ENCODE assay signal across 1 cellular context in the genomic region with DNA sequence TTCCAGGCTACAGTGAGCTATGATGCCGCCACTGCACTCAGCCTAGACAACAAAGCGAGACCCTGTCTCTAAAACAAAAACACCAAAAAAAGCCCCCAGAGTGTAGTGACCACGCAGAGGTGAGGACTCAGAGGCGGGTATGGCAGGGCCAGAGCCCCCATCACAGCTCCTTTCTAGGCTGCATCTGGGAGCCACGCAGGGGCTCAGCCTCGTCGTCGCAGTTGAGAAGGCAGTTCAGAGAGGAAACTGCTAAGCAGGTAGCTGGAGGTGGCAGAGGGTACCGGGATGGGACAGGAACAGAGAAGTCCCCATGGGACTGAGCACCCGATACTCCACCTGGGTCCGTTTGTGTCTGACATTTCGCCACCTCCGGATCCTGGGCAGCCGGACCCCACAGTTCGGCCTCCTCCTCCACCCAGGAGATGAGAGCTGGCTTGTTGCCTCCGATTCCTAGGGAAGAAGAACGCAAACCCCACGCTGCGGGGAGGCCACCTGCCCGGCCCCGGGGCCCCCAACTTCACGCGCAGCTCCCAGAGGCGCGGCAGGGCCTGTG.
TF ChIP-seq lines count a peak whose summit lies in the region.

No MANE protein-coding gene starts in this region.

TF ChIP-seq in HepG2, 621 proteins besides CTCF, POLR2A, EP300 and RAD21 (continues in another document):
- TF ChIP-seq, protein P1, sequence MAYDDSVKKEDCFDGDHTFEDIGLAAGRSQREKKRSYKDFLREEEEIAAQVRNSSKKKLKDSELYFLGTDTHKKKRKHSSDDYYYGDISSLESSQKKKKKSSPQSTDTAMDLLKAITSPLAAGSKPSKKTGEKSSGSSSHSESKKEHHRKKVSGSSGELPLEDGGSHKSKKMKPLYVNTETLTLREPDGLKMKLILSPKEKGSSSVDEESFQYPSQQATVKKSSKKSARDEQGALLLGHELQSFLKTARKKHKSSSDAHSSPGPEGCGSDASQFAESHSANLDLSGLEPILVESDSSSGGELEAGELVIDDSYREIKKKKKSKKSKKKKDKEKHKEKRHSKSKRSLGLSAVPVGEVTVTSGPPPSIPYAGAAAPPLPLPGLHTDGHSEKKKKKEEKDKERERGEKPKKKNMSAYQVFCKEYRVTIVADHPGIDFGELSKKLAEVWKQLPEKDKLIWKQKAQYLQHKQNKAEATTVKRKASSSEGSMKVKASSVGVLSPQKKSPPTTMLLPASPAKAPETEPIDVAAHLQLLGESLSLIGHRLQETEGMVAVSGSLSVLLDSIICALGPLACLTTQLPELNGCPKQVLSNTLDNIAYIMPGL (CRISPR knock-in tag; IDR thresholded peaks at IDR 0.05; ENCODE audit: borderline replicate concordance in 1 of 2, low read depth in 1 of 2) = peak in 1 of 2 experiments; percentile 5; a peak in 1 of 4 replicates
- TF ChIP-seq ZNF776 (CRISPR knock-in tag; IDR thresholded peaks at IDR 0.05) (no peak), BATF2 (CRISPR knock-in tag; IDR thresholded peaks at IDR 0.05) (0 out of 2 replicates have a peak, but pooled peaks have one; percentile 21), ZNF44 (CRISPR knock-in tag; IDR thresholded peaks at IDR 0.05) (no peak), ZNF607 (CRISPR knock-in tag; IDR thresholded peaks at IDR 0.05; ENCODE audit: borderline replicate concordance) (peak; percentile 11; the same call in 1 of the 2 replicates), ZNF570 (CRISPR knock-in tag; IDR thresholded peaks at IDR 0.05; ENCODE audit: borderline replicate concordance) (no peak), ZNF792 (CRISPR knock-in tag; IDR thresholded peaks at IDR 0.05) (peak; percentile 43; the same call in 1 of the 2 replicates), TOPORS (CRISPR knock-in tag; IDR thresholded peaks at IDR 0.05) (no peak), IRF2 (CRISPR knock-in tag; IDR thresholded peaks at IDR 0.05) (0 out of 2 replicates have a peak, but pooled peaks have one; percentile 14), AKAP8 (CRISPR knock-in tag; IDR thresholded peaks at IDR 0.05) (no peak), SATB2 (CRISPR knock-in tag; IDR thresholded peaks at IDR 0.05) (no peak), SKI (IDR thresholded peaks at IDR 0.05; ENCODE audit: partially characterized antibody) (peak; percentile 23), SNAPC5 (CRISPR knock-in tag; IDR thresholded peaks at IDR 0.05; ENCODE audit: borderline replicate concordance) (no peak), CBFB (CRISPR knock-in tag; IDR thresholded peaks at IDR 0.05) (no peak), ZNF333 (CRISPR knock-in tag; IDR thresholded peaks at IDR 0.05; ENCODE audit: borderline replicate concordance) (no peak; the same call in 1 of the 2 replicates), KLF12 (CRISPR knock-in tag; IDR thresholded peaks at IDR 0.05; ENCODE audit: borderline replicate concordance) (no peak), PAXIP1 (CRISPR knock-in tag; conservative IDR thresholded peaks at IDR 0.05) (no peak), CC2D1A (CRISPR knock-in tag; IDR thresholded peaks at IDR 0.05) (no peak), GFI1 (CRISPR knock-in tag; IDR thresholded peaks at IDR 0.05; ENCODE audit: borderline replicate concordance) (no peak), BORCS8-MEF2B (CRISPR knock-in tag; IDR thresholded peaks at IDR 0.05) (peak; percentile 36; the same call in 1 of the 2 replicates), HHEX (CRISPR knock-in tag; IDR thresholded peaks at IDR 0.05) (no peak), ZNF737 (CRISPR knock-in tag; IDR thresholded peaks at IDR 0.05; ENCODE audit: borderline replicate concordance) (no peak), ZNF557 (CRISPR knock-in tag; IDR thresholded peaks at IDR 0.05) (no peak), ZFP36L1 (CRISPR knock-in tag; IDR thresholded peaks at IDR 0.05) (no peak)
- TF ChIP-seq, protein P2, sequence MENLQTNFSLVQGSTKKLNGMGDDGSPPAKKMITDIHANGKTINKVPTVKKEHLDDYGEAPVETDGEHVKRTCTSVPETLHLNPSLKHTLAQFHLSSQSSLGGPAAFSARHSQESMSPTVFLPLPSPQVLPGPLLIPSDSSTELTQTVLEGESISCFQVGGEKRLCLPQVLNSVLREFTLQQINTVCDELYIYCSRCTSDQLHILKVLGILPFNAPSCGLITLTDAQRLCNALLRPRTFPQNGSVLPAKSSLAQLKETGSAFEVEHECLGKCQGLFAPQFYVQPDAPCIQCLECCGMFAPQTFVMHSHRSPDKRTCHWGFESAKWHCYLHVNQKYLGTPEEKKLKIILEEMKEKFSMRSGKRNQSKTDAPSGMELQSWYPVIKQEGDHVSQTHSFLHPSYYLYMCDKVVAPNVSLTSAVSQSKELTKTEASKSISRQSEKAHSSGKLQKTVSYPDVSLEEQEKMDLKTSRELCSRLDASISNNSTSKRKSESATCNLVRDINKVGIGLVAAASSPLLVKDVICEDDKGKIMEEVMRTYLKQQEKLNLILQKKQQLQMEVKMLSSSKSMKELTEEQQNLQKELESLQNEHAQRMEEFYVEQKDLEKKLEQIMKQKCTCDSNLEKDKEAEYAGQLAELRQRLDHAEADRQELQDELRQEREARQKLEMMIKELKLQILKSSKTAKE (CRISPR knock-in tag; IDR thresholded peaks at IDR 0.05; ENCODE audit: borderline replicate concordance) = no peak
- TF ChIP-seq, protein P3, sequence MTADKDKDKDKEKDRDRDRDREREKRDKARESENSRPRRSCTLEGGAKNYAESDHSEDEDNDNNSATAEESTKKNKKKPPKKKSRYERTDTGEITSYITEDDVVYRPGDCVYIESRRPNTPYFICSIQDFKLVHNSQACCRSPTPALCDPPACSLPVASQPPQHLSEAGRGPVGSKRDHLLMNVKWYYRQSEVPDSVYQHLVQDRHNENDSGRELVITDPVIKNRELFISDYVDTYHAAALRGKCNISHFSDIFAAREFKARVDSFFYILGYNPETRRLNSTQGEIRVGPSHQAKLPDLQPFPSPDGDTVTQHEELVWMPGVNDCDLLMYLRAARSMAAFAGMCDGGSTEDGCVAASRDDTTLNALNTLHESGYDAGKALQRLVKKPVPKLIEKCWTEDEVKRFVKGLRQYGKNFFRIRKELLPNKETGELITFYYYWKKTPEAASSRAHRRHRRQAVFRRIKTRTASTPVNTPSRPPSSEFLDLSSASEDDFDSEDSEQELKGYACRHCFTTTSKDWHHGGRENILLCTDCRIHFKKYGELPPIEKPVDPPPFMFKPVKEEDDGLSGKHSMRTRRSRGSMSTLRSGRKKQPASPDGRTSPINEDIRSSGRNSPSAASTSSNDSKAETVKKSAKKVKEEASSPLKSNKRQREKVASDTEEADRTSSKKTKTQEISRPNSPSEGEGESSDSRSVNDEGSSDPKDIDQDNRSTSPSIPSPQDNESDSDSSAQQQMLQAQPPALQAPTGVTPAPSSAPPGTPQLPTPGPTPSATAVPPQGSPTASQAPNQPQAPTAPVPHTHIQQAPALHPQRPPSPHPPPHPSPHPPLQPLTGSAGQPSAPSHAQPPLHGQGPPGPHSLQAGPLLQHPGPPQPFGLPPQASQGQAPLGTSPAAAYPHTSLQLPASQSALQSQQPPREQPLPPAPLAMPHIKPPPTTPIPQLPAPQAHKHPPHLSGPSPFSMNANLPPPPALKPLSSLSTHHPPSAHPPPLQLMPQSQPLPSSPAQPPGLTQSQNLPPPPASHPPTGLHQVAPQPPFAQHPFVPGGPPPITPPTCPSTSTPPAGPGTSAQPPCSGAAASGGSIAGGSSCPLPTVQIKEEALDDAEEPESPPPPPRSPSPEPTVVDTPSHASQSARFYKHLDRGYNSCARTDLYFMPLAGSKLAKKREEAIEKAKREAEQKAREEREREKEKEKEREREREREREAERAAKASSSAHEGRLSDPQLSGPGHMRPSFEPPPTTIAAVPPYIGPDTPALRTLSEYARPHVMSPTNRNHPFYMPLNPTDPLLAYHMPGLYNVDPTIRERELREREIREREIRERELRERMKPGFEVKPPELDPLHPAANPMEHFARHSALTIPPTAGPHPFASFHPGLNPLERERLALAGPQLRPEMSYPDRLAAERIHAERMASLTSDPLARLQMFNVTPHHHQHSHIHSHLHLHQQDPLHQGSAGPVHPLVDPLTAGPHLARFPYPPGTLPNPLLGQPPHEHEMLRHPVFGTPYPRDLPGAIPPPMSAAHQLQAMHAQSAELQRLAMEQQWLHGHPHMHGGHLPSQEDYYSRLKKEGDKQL (CRISPR knock-in tag; IDR thresholded peaks at IDR 0.05; ENCODE audit: low read depth) = no peak
- TF ChIP-seq, protein P4, sequence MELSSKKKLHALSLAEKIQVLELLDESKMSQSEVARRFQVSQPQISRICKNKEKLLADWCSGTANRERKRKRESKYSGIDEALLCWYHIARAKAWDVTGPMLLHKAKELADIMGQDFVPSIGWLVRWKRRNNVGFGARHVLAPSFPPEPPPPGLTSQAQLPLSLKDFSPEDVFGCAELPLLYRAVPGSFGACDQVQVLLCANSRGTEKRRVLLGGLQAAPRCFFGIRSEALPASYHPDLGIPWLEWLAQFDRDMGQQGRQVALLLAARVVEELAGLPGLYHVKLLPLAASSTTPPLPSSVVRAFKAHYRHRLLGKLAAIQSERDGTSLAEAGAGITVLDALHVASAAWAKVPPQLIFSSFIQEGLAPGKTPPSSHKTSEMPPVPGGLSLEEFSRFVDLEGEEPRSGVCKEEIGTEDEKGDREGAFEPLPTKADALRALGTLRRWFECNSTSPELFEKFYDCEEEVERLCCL (CRISPR knock-in tag; IDR thresholded peaks at IDR 0.05; ENCODE audit: borderline replicate concordance) = no peak
- TF ChIP-seq, protein P5, sequence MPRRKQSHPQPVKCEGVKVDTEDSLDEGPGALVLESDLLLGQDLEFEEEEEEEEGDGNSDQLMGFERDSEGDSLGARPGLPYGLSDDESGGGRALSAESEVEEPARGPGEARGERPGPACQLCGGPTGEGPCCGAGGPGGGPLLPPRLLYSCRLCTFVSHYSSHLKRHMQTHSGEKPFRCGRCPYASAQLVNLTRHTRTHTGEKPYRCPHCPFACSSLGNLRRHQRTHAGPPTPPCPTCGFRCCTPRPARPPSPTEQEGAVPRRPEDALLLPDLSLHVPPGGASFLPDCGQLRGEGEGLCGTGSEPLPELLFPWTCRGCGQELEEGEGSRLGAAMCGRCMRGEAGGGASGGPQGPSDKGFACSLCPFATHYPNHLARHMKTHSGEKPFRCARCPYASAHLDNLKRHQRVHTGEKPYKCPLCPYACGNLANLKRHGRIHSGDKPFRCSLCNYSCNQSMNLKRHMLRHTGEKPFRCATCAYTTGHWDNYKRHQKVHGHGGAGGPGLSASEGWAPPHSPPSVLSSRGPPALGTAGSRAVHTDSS (CRISPR knock-in tag; conservative IDR thresholded peaks at IDR 0.05) = no peak
- TF ChIP-seq, protein P6, sequence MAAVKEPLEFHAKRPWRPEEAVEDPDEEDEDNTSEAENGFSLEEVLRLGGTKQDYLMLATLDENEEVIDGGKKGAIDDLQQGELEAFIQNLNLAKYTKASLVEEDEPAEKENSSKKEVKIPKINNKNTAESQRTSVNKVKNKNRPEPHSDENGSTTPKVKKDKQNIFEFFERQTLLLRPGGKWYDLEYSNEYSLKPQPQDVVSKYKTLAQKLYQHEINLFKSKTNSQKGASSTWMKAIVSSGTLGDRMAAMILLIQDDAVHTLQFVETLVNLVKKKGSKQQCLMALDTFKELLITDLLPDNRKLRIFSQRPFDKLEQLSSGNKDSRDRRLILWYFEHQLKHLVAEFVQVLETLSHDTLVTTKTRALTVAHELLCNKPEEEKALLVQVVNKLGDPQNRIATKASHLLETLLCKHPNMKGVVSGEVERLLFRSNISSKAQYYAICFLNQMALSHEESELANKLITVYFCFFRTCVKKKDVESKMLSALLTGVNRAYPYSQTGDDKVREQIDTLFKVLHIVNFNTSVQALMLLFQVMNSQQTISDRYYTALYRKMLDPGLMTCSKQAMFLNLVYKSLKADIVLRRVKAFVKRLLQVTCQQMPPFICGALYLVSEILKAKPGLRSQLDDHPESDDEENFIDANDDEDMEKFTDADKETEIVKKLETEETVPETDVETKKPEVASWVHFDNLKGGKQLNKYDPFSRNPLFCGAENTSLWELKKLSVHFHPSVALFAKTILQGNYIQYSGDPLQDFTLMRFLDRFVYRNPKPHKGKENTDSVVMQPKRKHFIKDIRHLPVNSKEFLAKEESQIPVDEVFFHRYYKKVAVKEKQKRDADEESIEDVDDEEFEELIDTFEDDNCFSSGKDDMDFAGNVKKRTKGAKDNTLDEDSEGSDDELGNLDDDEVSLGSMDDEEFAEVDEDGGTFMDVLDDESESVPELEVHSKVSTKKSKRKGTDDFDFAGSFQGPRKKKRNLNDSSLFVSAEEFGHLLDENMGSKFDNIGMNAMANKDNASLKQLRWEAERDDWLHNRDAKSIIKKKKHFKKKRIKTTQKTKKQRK (IDR thresholded peaks at IDR 0.05; ENCODE audit: low read length) = no peak
